Comparison of ENCODE assay signal across 38 cellular contexts in the genomic region with DNA sequence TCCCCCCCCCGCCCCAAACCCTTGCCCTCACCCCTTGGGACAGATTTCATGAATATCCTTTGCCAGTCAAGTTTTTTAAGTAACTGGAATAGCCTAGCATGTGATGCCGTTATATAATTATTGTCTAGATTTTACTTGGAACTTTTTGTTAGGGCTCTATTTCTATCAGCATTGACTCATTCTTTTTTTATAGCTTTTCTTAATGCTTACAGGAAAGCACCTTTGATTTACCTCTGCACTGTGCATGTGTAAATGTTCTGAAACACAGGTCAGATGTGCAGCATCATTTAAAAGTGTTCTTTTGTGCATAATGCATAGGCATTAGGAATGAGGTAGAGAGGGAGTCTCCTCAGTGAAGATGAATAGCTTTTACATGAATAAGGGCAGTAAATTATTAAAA.
"Had no signal": no experiment of that assay in that cellular context is flagged by ENCODE, and none has a peak within 500 bp of the region (broad histone marks: within the 10 kb centered on the region; RNA-seq: fewer than 3 reads in every experiment).

No MANE protein-coding gene starts in this region.

- H3K9me3 Mint-ChIP-seq: activated T-helper 1 cell treated with anti-CD3 and anti-CD28 coated beads, Interleukin-12 subunit alpha, Interleukin-12 subunit beta, Interleukin-2, Interleukin-4 antibody, amounts not matched to agents 30 ng/mL and 10 ng/mL and 1 ng/mL, durations not matched to agents 14 hours and 24 hours and 36 hours had no signal

- H3K27me3 ChIP-seq: adrenal gland, ascending aorta, body of pancreas, brain microvascular endothelial cell, breast epithelium, cardiac muscle cell had no signal

- H3K36me3 Mint-ChIP-seq: activated naive CD4-positive, alpha-beta T cell treated with anti-CD3 and anti-CD28 coated beads, Interleukin-2, amount 10 ng/mL, durations not matched to agents 7 days and 5 days; activated naive CD4-positive, alpha-beta T cell treated with anti-CD3 and anti-CD28 coated beads, Interleukin-2, amount 50 U/mL, for 24 hours; activated naive CD4-positive, alpha-beta T cell treated with anti-CD3 and anti-CD28 coated beads, Interleukin-2, amount 50 U/mL, for 72 hours; activated naive CD8-positive, alpha-beta T cell; activated naive CD8-positive, alpha-beta T cell treated with anti-CD3 and anti-CD28 coated beads for 36 hours; activated naive CD8-positive, alpha-beta T cell treated with anti-CD3 and anti-CD28 coated beads, Interleukin-2, amount 10 ng/mL, durations not matched to agents 7 days and 5 days; brain had no signal

- H3K36me3 ChIP-seq: adrenal gland, ascending aorta, brain microvascular endothelial cell, breast epithelium, cardiac muscle cell had no signal

- H3K4me3 ChIP-seq: adrenal gland, ascending aorta, body of pancreas, breast epithelium, cardiac muscle cell had no signal

- H3K27me3 Mint-ChIP-seq: activated naive CD4-positive, alpha-beta T cell treated with anti-CD3 and anti-CD28 coated beads, Interleukin-2, amount 10 ng/mL, durations not matched to agents 7 days and 5 days; activated naive CD4-positive, alpha-beta T cell treated with anti-CD3 and anti-CD28 coated beads, Interleukin-2, amount 50 U/mL, for 24 hours; activated naive CD8-positive, alpha-beta T cell; activated naive CD8-positive, alpha-beta T cell treated with anti-CD3 and anti-CD28 coated beads for 36 hours; activated naive CD8-positive, alpha-beta T cell treated with anti-CD3 and anti-CD28 coated beads, Interleukin-2, amount 10 ng/mL, durations not matched to agents 7 days and 5 days; activated naive CD8-positive, alpha-beta T cell treated with anti-CD3 and anti-CD28 coated beads, Interleukin-2, amount 50 U/mL, for 24 hours; activated T-cell treated with anti-CD3 and anti-CD28 coated beads, Interleukin-2, amount 50 U/mL, for 24 hours; activated T-helper 17 cell treated with anti-CD3 and anti-CD28 coated beads, Interleukin-2, amount 50 U/mL, for 72 hours; brain; central memory CD8-positive, alpha-beta T cell had no signal

- H3K4me1 Mint-ChIP-seq: activated naive CD4-positive, alpha-beta T cell treated with anti-CD3 and anti-CD28 coated beads, Interleukin-2, amount 10 ng/mL, durations not matched to agents 7 days and 5 days; activated naive CD4-positive, alpha-beta T cell treated with anti-CD3 and anti-CD28 coated beads, Interleukin-2, amount 50 U/mL, for 24 hours; activated naive CD8-positive, alpha-beta T cell treated with anti-CD3 and anti-CD28 coated beads for 36 hours; activated naive CD8-positive, alpha-beta T cell treated with anti-CD3 and anti-CD28 coated beads, Interleukin-2, amount 10 ng/mL, durations not matched to agents 7 days and 5 days; activated naive CD8-positive, alpha-beta T cell treated with anti-CD3 and anti-CD28 coated beads, Interleukin-2, amount 50 U/mL, for 24 hours; activated T-helper 17 cell treated with anti-CD3 and anti-CD28 coated beads, Interleukin-2, amount 50 U/mL, for 72 hours; brain; central memory CD8-positive, alpha-beta T cell had no signal

- H3K27ac Mint-ChIP-seq: activated naive CD4-positive, alpha-beta T cell treated with anti-CD3 and anti-CD28 coated beads for 36 hours; activated naive CD4-positive, alpha-beta T cell treated with anti-CD3 and anti-CD28 coated beads, Interleukin-2, amount 10 ng/mL, durations not matched to agents 7 days and 5 days; activated naive CD4-positive, alpha-beta T cell treated with anti-CD3 and anti-CD28 coated beads, Interleukin-2, amount 50 U/mL, for 24 hours; activated naive CD4-positive, alpha-beta T cell treated with anti-CD3 and anti-CD28 coated beads, Interleukin-2, amount 50 U/mL, for 72 hours; activated naive CD8-positive, alpha-beta T cell; activated naive CD8-positive, alpha-beta T cell treated with anti-CD3 and anti-CD28 coated beads for 36 hours; activated naive CD8-positive, alpha-beta T cell treated with anti-CD3 and anti-CD28 coated beads, Interleukin-2, amount 10 ng/mL, durations not matched to agents 7 days and 5 days; activated naive CD8-positive, alpha-beta T cell treated with anti-CD3 and anti-CD28 coated beads, Interleukin-2, amount 50 U/mL, for 24 hours; activated T-cell treated with anti-CD3 and anti-CD28 coated beads, Interleukin-2, amount 50 U/mL, for 24 hours; activated T-cell treated with anti-CD3 and anti-CD28 coated beads, Interleukin-2, amount 50 U/mL, for 72 hours; activated T-helper 1 cell treated with anti-CD3 and anti-CD28 coated beads, Interleukin-12 subunit alpha, Interleukin-12 subunit beta, Interleukin-2, Interleukin-4 antibody, amounts not matched to agents 30 ng/mL and 10 ng/mL and 1 ng/mL, durations not matched to agents 14 hours and 24 hours and 36 hours; activated T-helper 17 cell treated with anti-CD3 and anti-CD28 coated beads, Interleukin-2, amount 50 U/mL, for 72 hours; activated T-helper 2 cell treated with anti-CD3 and anti-CD28 coated beads, Interferon-gamma antibody, Interleukin-2, Interleukin-4, amounts not matched to agents 10 μg/mL and 5 μg/mL and 100 μg/mL, durations not matched to agents 14 hours and 24 hours and 36 hours; brain had no signal

- H3K27ac ChIP-seq: adrenal gland, ascending aorta, body of pancreas, brain microvascular endothelial cell, breast epithelium, cardiac muscle cell had no signal

- H3K4me1 ChIP-seq: adrenal gland, ascending aorta, body of pancreas, breast epithelium had no signal

- ATAC-seq: activated naive CD4-positive, alpha-beta T cell treated with anti-CD3 and anti-CD28 coated beads, Interleukin-2, amount 50 U/mL, for 72 hours; activated naive CD8-positive, alpha-beta T cell treated with anti-CD3 and anti-CD28 coated beads, Interleukin-2, amount 50 U/mL, for 24 hours; activated T-cell treated with anti-CD3 and anti-CD28 coated beads, Interleukin-2, amount 50 U/mL, for 4 hours; activated T-cell treated with anti-CD3 and anti-CD28 coated beads, Interleukin-2, amount 50 U/mL, for 72 hours; activated T-helper 17 cell treated with anti-CD3 and anti-CD28 coated beads, Interleukin-2, amount 50 U/mL, for 72 hours; body of pancreas had no signal

- H3K4me3 Mint-ChIP-seq: activated naive CD4-positive, alpha-beta T cell treated with anti-CD3 and anti-CD28 coated beads for 36 hours; activated naive CD4-positive, alpha-beta T cell treated with anti-CD3 and anti-CD28 coated beads, Interleukin-2, amount 10 ng/mL, durations not matched to agents 7 days and 5 days; activated naive CD4-positive, alpha-beta T cell treated with anti-CD3 and anti-CD28 coated beads, Interleukin-2, amount 50 U/mL, for 24 hours; activated naive CD8-positive, alpha-beta T cell; activated naive CD8-positive, alpha-beta T cell treated with anti-CD3 and anti-CD28 coated beads for 36 hours; activated naive CD8-positive, alpha-beta T cell treated with anti-CD3 and anti-CD28 coated beads, Interleukin-2, amount 10 ng/mL, durations not matched to agents 7 days and 5 days; activated naive CD8-positive, alpha-beta T cell treated with anti-CD3 and anti-CD28 coated beads, Interleukin-2, amount 50 U/mL, for 24 hours; activated T-cell treated with anti-CD3 and anti-CD28 coated beads, Interleukin-2, amount 50 U/mL, for 24 hours; activated T-cell treated with anti-CD3 and anti-CD28 coated beads, Interleukin-2, amount 50 U/mL, for 4 hours; activated T-cell treated with anti-CD3 and anti-CD28 coated beads, Interleukin-2, amount 50 U/mL, for 72 hours; activated T-helper 1 cell treated with anti-CD3 and anti-CD28 coated beads, Interleukin-12 subunit alpha, Interleukin-12 subunit beta, Interleukin-2, Interleukin-4 antibody, amounts not matched to agents 30 ng/mL and 10 ng/mL and 1 ng/mL, durations not matched to agents 14 hours and 24 hours and 36 hours; activated T-helper 17 cell treated with anti-CD3 and anti-CD28 coated beads, Interleukin-2, amount 50 U/mL, for 72 hours; brain; central memory CD8-positive, alpha-beta T cell had no signal

- DNase-seq: activated effector memory CD4-positive, alpha-beta T cell treated with anti-CD3 and anti-CD28 coated beads, Interleukin-2, amount 50 U/mL, for 16 hours; activated effector memory CD4-positive, alpha-beta T cell treated with Interleukin-2 at 50 U/mL for 16 hours; activated gamma-delta T cell; activated gamma-delta T cell treated with Interleukin-2 at 50 U/mL for 16 hours; activated naive CD4-positive, alpha-beta T cell; activated naive CD4-positive, alpha-beta T cell treated with anti-CD3 and anti-CD28 coated beads for 36 hours; activated naive CD4-positive, alpha-beta T cell treated with anti-CD3 and anti-CD28 coated beads, Interleukin-2, amount 10 ng/mL, durations not matched to agents 7 days and 5 days; activated naive CD4-positive, alpha-beta T cell treated with anti-CD3 and anti-CD28 coated beads, Interleukin-2, amount 50 U/mL, for 16 hours; activated naive CD4-positive, alpha-beta T cell treated with Interleukin-2 at 50 U/mL for 16 hours; activated naive CD8-positive, alpha-beta T cell treated with anti-CD3 and anti-CD28 coated beads for 36 hours; activated naive CD8-positive, alpha-beta T cell treated with anti-CD3 and anti-CD28 coated beads, Interleukin-2, amount 10 ng/mL, durations not matched to agents 7 days and 5 days; activated naive CD8-positive, alpha-beta T cell treated with anti-CD3 and anti-CD28 coated beads, Interleukin-2, amount 50 U/mL, for 24 hours; activated T-cell treated with anti-CD3 and anti-CD28 coated beads, Interleukin-2, amount 50 U/mL, for 1 hour; activated T-cell treated with anti-CD3 and anti-CD28 coated beads, Interleukin-2, amount 50 U/mL, for 24 hours; activated T-cell treated with anti-CD3 and anti-CD28 coated beads, Interleukin-2, amount 50 U/mL, for 4 hours; activated T-cell treated with anti-CD3 and anti-CD28 coated beads, Interleukin-2, amount 50 U/mL, for 48 hours; activated T-cell treated with anti-CD3 and anti-CD28 coated beads, Interleukin-2, amount 50 U/mL, for 72 hours; adrenal gland; amniotic stem cell; amygdala; anterior cingulate cortex; aorta; body of pancreas; brain microvascular endothelial cell; caudate nucleus; central memory CD4-positive, alpha-beta T cell; cerebellar nuclear complex had no signal

- H3K9me3 ChIP-seq: adrenal gland, ascending aorta, body of pancreas, breast epithelium had no signal
